Comparison of ENCODE assay signal across 8 cellular contexts in genomic region chr4:92387459-92388069, GRCh38.
A peak's percentile ranks its signal among the peaks of the same experiment; 100 is the strongest.
DNase-seq lines count a peak whose midpoint lies in the region; ATAC-seq and TF ChIP-seq lines count a peak whose summit lies in the region.

No MANE protein-coding gene starts in this region.

- no peaks in the 10 kb centered on the region for H4K20me1 ChIP-seq in OCI-LY1 (ENCODE audit: insufficient read depth, low read length)

- DNase-seq in Caki2 (ENCODE audit: low read depth) (peak; percentile 38), erythroblast (lab: John Stamatoyannopoulos, UW) (peak; percentile 16 to 43), pons (ENCODE audit: low spot score) (peak; percentile 85), SHP77 treated with DMSO at 0.1 percent for 48 hours (lab: John Stamatoyannopoulos, UW) (no peak)

- no peaks in the 10 kb centered on the region for H3F3A ChIP-seq in OCI-LY1 (ENCODE audit: insufficient read depth, low read length)

- H3K9ac ChIP-seq in OCI-LY1 (ENCODE audit: low read length) = no peak overlapping the region

- no peak overlapping the region for H2AFZ ChIP-seq in OCI-LY1 (ENCODE audit: low read length)

- in situ Hi-C loops in Caki2 (cut with HindIII; ENCODE audit: low pct_unique_long_range_greater_than_20kb, low sequenced_read_pairs) = no loop called here

- 90 to 100% methylated on average over 1 of the region's 1 CpG for WGBS in gastroesophageal sphincter (ENCODE audit: low coverage in 1 of 2), 2 donors

- no peak for TF ChIP-seq EP300 in gastroesophageal sphincter (IDR thresholded peaks at IDR 0.05)

- TF ChIP-seq CTCF in OCI-LY1 (IDR thresholded peaks at IDR 0.05; ENCODE audit: low read length) (peak; percentile 57), gastroesophageal sphincter (IDR thresholded peaks at IDR 0.05) (peak in 2 of 4 experiments; percentile 13 to 40)

- TF ChIP-seq POLR2A in erythroblast (IDR thresholded peaks at IDR 0.05; ENCODE audit: low read length) = no peak
- TF ChIP-seq POLR2A in gastroesophageal sphincter (IDR thresholded peaks at IDR 0.05) = no peak

- no peaks in the 10 kb centered on the region for H3K9me3 ChIP-seq in OCI-LY1 (ENCODE audit: low read length)
- no peaks in the 10 kb centered on the region for H3K9me3 ChIP-seq in gastroesophageal sphincter

- H3K4me2 ChIP-seq in OCI-LY1 (ENCODE audit: low read length) = no peak overlapping the region

- H3K79me2 ChIP-seq in OCI-LY1 (ENCODE audit: insufficient read depth, low read length) = no peaks in the 10 kb centered on the region

- H3K9me2 ChIP-seq in OCI-LY1 (ENCODE audit: low read depth, low read length) = no peaks in the 10 kb centered on the region

- H3K27ac ChIP-seq in OCI-LY1 (ENCODE audit: low read depth, low read length, poor library complexity, severe bottlenecking) = no peak overlapping the region
- no peak overlapping the region for H3K27ac ChIP-seq in gastroesophageal sphincter

- H3K27me3 ChIP-seq in OCI-LY1 (ENCODE audit: insufficient read depth, low read length) (no peaks in the 10 kb centered on the region), gastroesophageal sphincter (no peaks in the 10 kb centered on the region)

- no peaks in the 10 kb centered on the region for H3K4me1 ChIP-seq in OCI-LY1 (ENCODE audit: insufficient read depth, low read length, severe bottlenecking)
- H3K4me1 ChIP-seq in gastroesophageal sphincter = no peaks in the 10 kb centered on the region

- H3K36me3 ChIP-seq in OCI-LY1 (ENCODE audit: insufficient read depth, low read length) (no peaks in the 10 kb centered on the region), gastroesophageal sphincter (no peaks in the 10 kb centered on the region)

- H3K4me3 ChIP-seq in OCI-LY1 (ENCODE audit: low read depth, low read length, poor library complexity, severe bottlenecking) = no peak overlapping the region
- H3K4me3 ChIP-seq in gastroesophageal sphincter = no peak overlapping the region

- peak; percentile 81 for ATAC-seq in GM19372 (IDR thresholded peaks at IDR 0.05; ENCODE audit: low read depth, unreplicated experiment)
- ATAC-seq in HG03354 (IDR thresholded peaks at IDR 0.05; ENCODE audit: poor library complexity, severe bottlenecking, unreplicated experiment) = peak; percentile 91
- ATAC-seq in gastroesophageal sphincter = no peak
